ENCODE assay signal across 8 cellular contexts in the genomic region with DNA sequence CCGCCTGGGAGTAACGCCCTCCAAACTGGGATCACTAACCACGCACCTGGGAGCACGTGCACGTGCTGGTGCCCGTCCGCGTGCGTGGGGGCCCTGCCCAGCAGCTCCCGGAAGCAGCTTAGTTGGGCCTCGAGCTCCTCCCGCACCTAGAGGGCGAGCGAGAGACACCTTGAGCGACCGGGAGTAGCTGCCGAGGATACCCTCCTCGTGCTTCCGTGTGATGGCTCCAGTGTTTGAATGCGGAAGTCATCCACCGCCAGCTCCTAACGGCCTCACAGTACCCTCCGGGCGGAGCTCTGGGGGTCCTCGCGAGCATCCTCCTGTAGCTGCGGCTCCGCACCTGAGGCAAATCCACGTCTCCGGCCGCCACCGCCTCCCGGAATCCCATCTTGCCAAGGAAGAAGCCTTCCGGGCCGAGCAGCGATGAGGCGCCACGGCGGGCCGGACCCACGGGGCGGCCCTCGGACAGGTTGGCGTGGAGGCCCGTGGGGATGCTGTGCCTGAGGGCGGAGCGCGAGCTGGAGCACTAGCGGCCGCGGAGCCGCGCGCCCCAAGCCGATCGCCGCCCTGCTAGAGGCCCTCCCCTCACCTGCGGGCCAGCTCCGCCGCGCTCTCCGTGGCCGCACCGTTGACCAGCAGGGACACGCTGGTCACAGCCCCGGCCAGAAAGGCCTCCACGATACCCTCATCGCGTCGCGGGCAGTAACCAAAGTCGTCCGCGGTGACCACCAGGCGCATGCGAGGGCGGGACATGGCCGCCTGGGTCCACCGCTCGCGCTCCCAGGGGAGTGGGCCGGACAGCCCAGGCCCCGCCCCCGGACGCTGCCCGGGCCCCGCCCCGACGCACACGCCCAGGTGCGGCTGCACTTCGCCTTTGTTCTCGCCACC. TPM values are rescaled to one million over a fixed set of nuclear protein-coding genes. Genes with fewer than 3 reads are reported as not detected.
DNase-seq lines count a peak whose midpoint lies in the region; ATAC-seq and TF ChIP-seq lines count a peak whose summit lies in the region.

A gene with protein sequence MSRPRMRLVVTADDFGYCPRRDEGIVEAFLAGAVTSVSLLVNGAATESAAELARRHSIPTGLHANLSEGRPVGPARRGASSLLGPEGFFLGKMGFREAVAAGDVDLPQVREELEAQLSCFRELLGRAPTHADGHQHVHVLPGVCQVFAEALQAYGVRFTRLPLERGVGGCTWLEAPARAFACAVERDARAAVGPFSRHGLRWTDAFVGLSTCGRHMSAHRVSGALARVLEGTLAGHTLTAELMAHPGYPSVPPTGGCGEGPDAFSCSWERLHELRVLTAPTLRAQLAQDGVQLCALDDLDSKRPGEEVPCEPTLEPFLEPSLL (minus strand): TSS at position 761 of the 888 bp plus-strand sequence. CDS start 8 bp downstream, at position 753.

- CTCF ChIA-PET in activated CD4-positive, alpha-beta T cell treated with anti-CD3 and anti-CD28 coated beads for 36 hours (lab: Charles Lee): interaction anchor here (0.6 to 10.9 kb wide), 17 partner anchors 8 to 308 kb away, joined by 3 to 209 read pairs (median 4); a partner anchor contains a TSS

- intact Hi-C loops in activated CD4-positive, alpha-beta T cell treated with anti-CD3 and anti-CD28 coated beads for 36 hours (cut with DNase I, micrococcal nuclease): loop anchor here (1.0 to 5.0 kb wide), 9 partner anchors 13 to 771 kb away; a partner anchor contains a TSS
- intact Hi-C loops in left colon (cut with DNase I, micrococcal nuclease): loop anchor here in 1 of 2 donors (10.0 kb wide), 1 partner anchor 55 kb away; no protein-coding TSS in a partner anchor

- 0 out of 2 replicates have a peak, but pooled peaks cover 7% of the 10 kb centered on the region for H3K9me3 ChIP-seq in BLaER1

- POLR2A ChIA-PET in activated CD4-positive, alpha-beta T cell treated with anti-CD3 and anti-CD28 coated beads for 36 hours (lab: Charles Lee): interaction anchor here (0.5 to 4.0 kb wide), 8 partner anchors 13 to 627 kb away, joined by 3 to 36 read pairs (median 4); a partner anchor contains a TSS

- peak within 1 kb of the TSS; percentile 83 for H3K4me3 Mint-ChIP-seq in activated CD4-positive, alpha-beta T cell treated with anti-CD3 and anti-CD28 coated beads for 36 hours

- peaks cover 34% of the 10 kb centered on the region for H3K4me1 Mint-ChIP-seq in activated CD4-positive, alpha-beta T cell treated with anti-CD3 and anti-CD28 coated beads for 36 hours

- H3K27me3 ChIP-seq in BLaER1: no peaks in the 10 kb centered on the region

- H3K4me1 ChIP-seq in BLaER1: peaks cover 53% of the 10 kb centered on the region

- DNase-seq in GM19240 (ENCODE audit: insufficient read length, low spot score) (peak; percentile 89), NCI-H524 (lab: John Stamatoyannopoulos, UW) (peak; percentile 88 to 93), choroid plexus epithelial cell (ENCODE audit: low read depth) (peak; percentile 95), left colon (peak; percentile 92 to 97)
- DNase-seq in activated CD4-positive, alpha-beta T cell treated with anti-CD3 and anti-CD28 coated beads for 36 hours: peak; percentile 98
- peak; percentile 95 to 96 for DNase-seq in stimulated activated CD4-positive, alpha-beta T cell treated with anti-CD3 and anti-CD28 coated beads, Interleukin-1b, Interleukin-23, amount 100 ng/mL, for 4 hours (ENCODE audit: low read depth in 2 of 2)

- ATAC-seq in HG03457 (IDR thresholded peaks at IDR 0.05; ENCODE audit: unreplicated experiment) (peak; percentile 43), left colon (peak; percentile 92)
- peak; percentile 88 for ATAC-seq in activated CD4-positive, alpha-beta T cell treated with anti-CD3 and anti-CD28 coated beads for 36 hours

- peak; percentile 66 for TF ChIP-seq CTCF in choroid plexus epithelial cell (conservative IDR thresholded peaks at IDR 0.05; ENCODE audit: low read depth, low read length)

- peak within 1 kb of the TSS; percentile 98 for H3K9ac ChIP-seq in BLaER1

- peak within 1 kb of the TSS; percentile 95 for H3K4me2 ChIP-seq in BLaER1

- H4K20me1 ChIP-seq in BLaER1: peaks cover 41% of the 10 kb centered on the region

- peaks cover 34% of the 10 kb centered on the region for H3K36me3 ChIP-seq in BLaER1

- H3K4me3 ChIP-seq in BLaER1 (peak within 1 kb of the TSS; percentile 96), choroid plexus epithelial cell (ENCODE audit: low read depth, low read length) (peak within 1 kb of the TSS; percentile 97)

- peaks cover 21% of the 10 kb centered on the region for H3K36me3 Mint-ChIP-seq in activated CD4-positive, alpha-beta T cell treated with anti-CD3 and anti-CD28 coated beads for 36 hours (ENCODE audit: low read depth)

- H3K27me3 Mint-ChIP-seq in activated CD4-positive, alpha-beta T cell treated with anti-CD3 and anti-CD28 coated beads for 36 hours: no peaks in the 10 kb centered on the region

- no peaks in the 10 kb centered on the region for H3K9me3 Mint-ChIP-seq in activated CD4-positive, alpha-beta T cell treated with anti-CD3 and anti-CD28 coated beads for 36 hours (ENCODE audit: low read depth)

- peak within 1 kb of the TSS; percentile 99 for H3K27ac ChIP-seq in BLaER1

- H3K27ac Mint-ChIP-seq in activated CD4-positive, alpha-beta T cell treated with anti-CD3 and anti-CD28 coated beads for 36 hours: peak within 1 kb of the TSS; percentile 93

RNA-seq across cellular contexts. Expression of the gene that starts here (rescaled TPM):
- 10 to 100 TPM; 43.4 to 54.0 TPM for total RNA-seq in activated CD4-positive, alpha-beta T cell treated with anti-CD3 and anti-CD28 coated beads for 36 hours
- 10 to 100 TPM; 18.9 to 23.2 TPM for total RNA-seq in left colon

Comparison
In these comparisons a context has a peak if more than half of its experiments do, and no peak if none do; other contexts are left out.
1. Peak in every context shown above with its lines: DNase-seq, ATAC-seq, H3K4me3 ChIP-seq and H3K27ac ChIP-seq.